36 cellular contexts compared by ENCODE assay signal in genomic region chr4:53790286-53790685, GRCh38.
"Had no signal": no experiment of that assay in that cellular context is flagged by ENCODE, and none has a peak within 500 bp of the region (broad histone marks: within the 10 kb centered on the region; RNA-seq: fewer than 3 reads in every experiment).

No MANE protein-coding gene starts in this region.

- H3K4me3 ChIP-seq: cardiac muscle cell, PC-9 had no signal

- H3K36me3 ChIP-seq: cardiac muscle cell had no signal

- H3K4me3 Mint-ChIP-seq: activated CD4-positive, alpha-beta memory T cell treated with anti-CD3 and anti-CD28 coated beads, Interleukin-2, amount 10 ng/mL, durations not matched to agents 7 days and 5 days; activated CD8-positive, alpha-beta memory T cell treated with anti-CD3 and anti-CD28 coated beads, Interleukin-2, amount 10 ng/mL, durations not matched to agents 7 days and 5 days; activated naive CD8-positive, alpha-beta T cell treated with anti-CD3 and anti-CD28 coated beads for 36 hours; IgD-negative memory B cell had no signal

- H3K27me3 Mint-ChIP-seq: activated CD4-positive, alpha-beta memory T cell treated with anti-CD3 and anti-CD28 coated beads, Interleukin-2, amount 10 ng/mL, durations not matched to agents 7 days and 5 days; activated CD8-positive, alpha-beta memory T cell treated with anti-CD3 and anti-CD28 coated beads, Interleukin-2, amount 10 ng/mL, durations not matched to agents 7 days and 5 days had no signal

- DNase-seq: activated CD4-positive, alpha-beta memory T cell treated with anti-CD3 and anti-CD28 coated beads, Interleukin-2, amount 10 ng/mL, durations not matched to agents 7 days and 5 days; activated CD4-positive, alpha-beta T cell treated with anti-CD3 and anti-CD28 coated beads for 1 hour; activated CD4-positive, alpha-beta T cell treated with anti-CD3 and anti-CD28 coated beads for 48 hours; activated CD4-positive, CD25-positive, alpha-beta regulatory T cell; activated CD8-positive, alpha-beta memory T cell treated with anti-CD3 and anti-CD28 coated beads for 24 hours; activated CD8-positive, alpha-beta memory T cell treated with anti-CD3 and anti-CD28 coated beads, Interleukin-2, amount 10 ng/mL, durations not matched to agents 7 days and 5 days; activated CD8-positive, alpha-beta memory T cell treated with anti-CD3 and anti-CD28 coated beads, Interleukin-2, amount 50 U/mL, for 48 hours; activated effector memory CD4-positive, alpha-beta T cell treated with anti-CD3 and anti-CD28 coated beads, Interleukin-2, amount 50 U/mL, for 16 hours; activated naive CD4-positive, alpha-beta T cell; activated naive CD4-positive, alpha-beta T cell treated with anti-CD3 and anti-CD28 coated beads, Interleukin-2, amount 50 U/mL, for 16 hours; activated naive CD8-positive, alpha-beta T cell treated with anti-CD3 and anti-CD28 coated beads for 36 hours; activated T-cell treated with anti-CD3 and anti-CD28 coated beads, Interleukin-2, amount 50 U/mL, for 48 hours; amniotic stem cell; aorta; Karpas-422; KBM-7; NCI-H1105; NCI-H1417 treated with DMSO at 0.1 percent for 48 hours; NCI-H1930; NCI-H2081 treated with DMSO at 0.1 percent for 48 hours; NCI-H2171; NCI-H510A; NCI-H526; NCI-H748 treated with DMSO at 0.1 percent for 48 hours; PC-9; SIG-M5; SW 1271; T-helper 1 cell; T-helper 2 cell; T-helper 9 cell had no signal

- H3K4me1 Mint-ChIP-seq: activated CD4-positive, alpha-beta memory T cell treated with anti-CD3 and anti-CD28 coated beads, Interleukin-2, amount 10 ng/mL, durations not matched to agents 7 days and 5 days; activated CD8-positive, alpha-beta memory T cell treated with anti-CD3 and anti-CD28 coated beads, Interleukin-2, amount 10 ng/mL, durations not matched to agents 7 days and 5 days; activated naive CD8-positive, alpha-beta T cell treated with anti-CD3 and anti-CD28 coated beads for 36 hours; IgD-negative memory B cell had no signal

- H3K27ac ChIP-seq: cardiac muscle cell, PC-9, RWPE1, VCaP had no signal

- H3K9me3 Mint-ChIP-seq: activated CD4-positive, alpha-beta memory T cell treated with anti-CD3 and anti-CD28 coated beads, Interleukin-2, amount 10 ng/mL, durations not matched to agents 7 days and 5 days; activated naive CD8-positive, alpha-beta T cell treated with anti-CD3 and anti-CD28 coated beads for 36 hours had no signal

- H3K4me2 ChIP-seq: PC-9 had no signal

- H2AFZ ChIP-seq: PC-9 had no signal

- H3K27ac Mint-ChIP-seq: activated CD4-positive, alpha-beta memory T cell treated with anti-CD3 and anti-CD28 coated beads, Interleukin-2, amount 10 ng/mL, durations not matched to agents 7 days and 5 days; activated CD8-positive, alpha-beta memory T cell treated with anti-CD3 and anti-CD28 coated beads, Interleukin-2, amount 10 ng/mL, durations not matched to agents 7 days and 5 days; activated naive CD8-positive, alpha-beta T cell treated with anti-CD3 and anti-CD28 coated beads for 36 hours; IgD-negative memory B cell had no signal

- ATAC-seq: activated CD8-positive, alpha-beta memory T cell treated with anti-CD3 and anti-CD28 coated beads, Interleukin-2, amount 10 ng/mL, durations not matched to agents 7 days and 5 days; Right ventricle myocardium inferior; SK-N-SH treated with all-trans-retinoic acid at 6 μM for 48 hours had no signal

- H3K27me3 ChIP-seq: cardiac muscle cell had no signal

- H3K36me3 Mint-ChIP-seq: activated CD8-positive, alpha-beta memory T cell treated with anti-CD3 and anti-CD28 coated beads, Interleukin-2, amount 10 ng/mL, durations not matched to agents 7 days and 5 days; activated naive CD8-positive, alpha-beta T cell treated with anti-CD3 and anti-CD28 coated beads for 36 hours had no signal
